ENCODE assay signal across 26 cellular contexts in genomic region chr14:32597771-32598170, GRCh38.
"Had no signal": no experiment of that assay in that cellular context is flagged by ENCODE, and none has a peak within 500 bp of the region (broad histone marks: within the 10 kb centered on the region; RNA-seq: fewer than 3 reads in every experiment).

No MANE protein-coding gene starts in this region.

- DNase-seq: activated B cell treated with CpG ODN at 0.5 μM for 24 hours; activated CD4-positive, alpha-beta memory T cell treated with anti-CD3 and anti-CD28 coated beads for 36 hours; activated CD4-positive, alpha-beta T cell treated with anti-CD3 and anti-CD28 coated beads for 36 hours; activated CD4-positive, alpha-beta T cell treated with anti-CD3 and anti-CD28 coated beads, Interleukin-2, amount 10 ng/mL, durations not matched to agents 24 days and 14 days; activated CD4-positive, CD25-positive, alpha-beta regulatory T cell treated with anti-CD3 and anti-CD28 coated beads, Interleukin-2, amount 50 U/mL, for 72 hours; activated CD8-positive, alpha-beta memory T cell treated with anti-CD3 and anti-CD28 coated beads, Interleukin-2, amount 10 ng/mL, durations not matched to agents 7 days and 5 days; activated CD8-positive, alpha-beta memory T cell treated with anti-CD3 and anti-CD28 coated beads, Interleukin-2, amount 50 U/mL, for 4 hours; activated CD8-positive, alpha-beta T cell treated with anti-CD3 and anti-CD28 coated beads, Interleukin-2, amount 10 ng/mL, durations not matched to agents 7 days and 5 days; activated effector memory CD4-positive, alpha-beta T cell treated with anti-CD3 and anti-CD28 coated beads, Interleukin-2, amount 50 U/mL, for 16 hours; activated naive CD4-positive, alpha-beta T cell treated with anti-CD3 and anti-CD28 coated beads for 36 hours; activated naive CD8-positive, alpha-beta T cell treated with anti-CD3 and anti-CD28 coated beads for 36 hours; activated naive CD8-positive, alpha-beta T cell treated with anti-CD3 and anti-CD28 coated beads, Interleukin-2, amount 50 U/mL, for 24 hours; activated T-cell treated with anti-CD3 and anti-CD28 coated beads, Interleukin-2, amount 50 U/mL, for 1 hour; activated T-cell treated with anti-CD3 and anti-CD28 coated beads, Interleukin-2, amount 50 U/mL, for 48 hours; adrenal gland; amygdala; aorta; body of pancreas; caudate nucleus; effector CD8-positive, alpha-beta T cell; esophagus squamous epithelium; head of caudate nucleus; T-helper 17 cell; T1000; WERI-Rb-1 had no signal

- H3K27me3 ChIP-seq: adrenal gland, body of pancreas, esophagus squamous epithelium had no signal

- H3K4me3 ChIP-seq: adrenal gland, body of pancreas, esophagus squamous epithelium had no signal

- H3K36me3 ChIP-seq: adrenal gland, esophagus squamous epithelium, WERI-Rb-1 had no signal

- H3K9me3 ChIP-seq: adrenal gland, body of pancreas, esophagus squamous epithelium had no signal

- ATAC-seq: activated CD4-positive, alpha-beta T cell treated with anti-CD3 and anti-CD28 coated beads for 36 hours; activated CD8-positive, alpha-beta memory T cell treated with anti-CD3 and anti-CD28 coated beads, Interleukin-2, amount 10 ng/mL, durations not matched to agents 7 days and 5 days; activated CD8-positive, alpha-beta T cell treated with anti-CD3 and anti-CD28 coated beads, Interleukin-2, amount 10 ng/mL, durations not matched to agents 7 days and 5 days; activated naive CD8-positive, alpha-beta T cell treated with anti-CD3 and anti-CD28 coated beads, Interleukin-2, amount 50 U/mL, for 24 hours; body of pancreas; T-helper 17 cell had no signal

- H3K27ac ChIP-seq: adrenal gland, body of pancreas, epithelial cell of prostate, esophagus squamous epithelium, WERI-Rb-1 had no signal

- H3K4me1 ChIP-seq: body of pancreas had no signal
